11 cellular contexts compared by ENCODE assay signal in genomic region chr11:116255234-116255953, GRCh38.
"Had no signal": no experiment of that assay in that cellular context is flagged by ENCODE, and none has a peak within 500 bp of the region (broad histone marks: within the 10 kb centered on the region; RNA-seq: fewer than 3 reads in every experiment).

No MANE protein-coding gene starts in this region.

- ATAC-seq: activated CD4-positive, alpha-beta T cell treated with anti-CD3 and anti-CD28 coated beads for 36 hours; activated T-cell treated with anti-CD3 and anti-CD28 coated beads, Interleukin-2, amount 50 U/mL, for 72 hours; left ventricle myocardium superior; psoas muscle; right lobe of liver; upper lobe of right lung had no signal

- DNase-seq: activated CD4-positive, alpha-beta memory T cell treated with anti-CD3 and anti-CD28 coated beads, Interleukin-2, amount 10 ng/mL, durations not matched to agents 7 days and 5 days; activated CD4-positive, alpha-beta T cell treated with anti-CD3 and anti-CD28 coated beads for 36 hours; activated T-cell treated with anti-CD3 and anti-CD28 coated beads, Interleukin-2, amount 50 U/mL, for 72 hours; dorsolateral prefrontal cortex; left ventricle myocardium superior; mesenchymal stem cell; psoas muscle; right lobe of liver; stimulated activated CD4-positive, alpha-beta T cell treated with anti-CD3 and anti-CD28 coated beads, Interleukin-1b, Interleukin-23, amount 100 ng/mL, for 48 hours; stimulated activated naive CD4-positive, alpha-beta T cell treated with Interleukin-2 at 50 U/mL for 16 hours; upper lobe of right lung had no signal
